In the genomic region with DNA sequence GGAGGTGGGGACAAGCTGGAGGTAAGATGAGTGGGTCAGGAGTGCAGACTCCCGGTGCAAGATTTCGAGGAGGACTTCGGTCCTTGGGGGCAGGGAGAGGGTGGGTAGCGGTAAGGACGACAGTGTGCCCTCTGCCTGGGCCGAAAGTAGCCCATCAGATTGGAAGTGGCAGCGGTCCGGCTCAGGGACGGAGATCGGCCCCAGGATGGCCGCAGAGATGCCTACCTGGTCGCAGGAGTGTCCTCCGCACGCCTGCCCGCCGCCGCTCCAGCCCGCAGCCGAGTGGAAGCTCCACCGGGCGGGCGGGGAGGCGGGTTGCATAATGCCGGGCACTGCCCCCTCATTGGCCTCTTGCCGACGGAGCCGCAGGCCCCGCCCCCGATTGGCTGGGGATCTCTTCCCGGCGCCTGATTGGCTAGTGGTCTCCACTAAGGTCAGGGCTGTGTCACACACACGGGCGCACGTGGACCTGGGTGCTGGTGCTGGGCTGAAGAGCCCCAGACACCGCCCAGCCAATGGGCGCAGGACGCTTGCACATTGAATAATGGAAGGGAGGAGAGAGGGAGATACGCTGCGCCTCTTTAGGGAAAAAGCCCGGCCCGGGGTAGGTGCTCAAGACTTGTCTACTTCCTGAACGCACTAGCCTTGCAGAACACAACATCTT, we compare ENCODE assay signal across 1 cellular context.
A peak's percentile ranks its signal among the peaks of the same experiment; 100 is the strongest.
TF ChIP-seq lines count a peak whose summit lies in the region.

A gene with protein sequence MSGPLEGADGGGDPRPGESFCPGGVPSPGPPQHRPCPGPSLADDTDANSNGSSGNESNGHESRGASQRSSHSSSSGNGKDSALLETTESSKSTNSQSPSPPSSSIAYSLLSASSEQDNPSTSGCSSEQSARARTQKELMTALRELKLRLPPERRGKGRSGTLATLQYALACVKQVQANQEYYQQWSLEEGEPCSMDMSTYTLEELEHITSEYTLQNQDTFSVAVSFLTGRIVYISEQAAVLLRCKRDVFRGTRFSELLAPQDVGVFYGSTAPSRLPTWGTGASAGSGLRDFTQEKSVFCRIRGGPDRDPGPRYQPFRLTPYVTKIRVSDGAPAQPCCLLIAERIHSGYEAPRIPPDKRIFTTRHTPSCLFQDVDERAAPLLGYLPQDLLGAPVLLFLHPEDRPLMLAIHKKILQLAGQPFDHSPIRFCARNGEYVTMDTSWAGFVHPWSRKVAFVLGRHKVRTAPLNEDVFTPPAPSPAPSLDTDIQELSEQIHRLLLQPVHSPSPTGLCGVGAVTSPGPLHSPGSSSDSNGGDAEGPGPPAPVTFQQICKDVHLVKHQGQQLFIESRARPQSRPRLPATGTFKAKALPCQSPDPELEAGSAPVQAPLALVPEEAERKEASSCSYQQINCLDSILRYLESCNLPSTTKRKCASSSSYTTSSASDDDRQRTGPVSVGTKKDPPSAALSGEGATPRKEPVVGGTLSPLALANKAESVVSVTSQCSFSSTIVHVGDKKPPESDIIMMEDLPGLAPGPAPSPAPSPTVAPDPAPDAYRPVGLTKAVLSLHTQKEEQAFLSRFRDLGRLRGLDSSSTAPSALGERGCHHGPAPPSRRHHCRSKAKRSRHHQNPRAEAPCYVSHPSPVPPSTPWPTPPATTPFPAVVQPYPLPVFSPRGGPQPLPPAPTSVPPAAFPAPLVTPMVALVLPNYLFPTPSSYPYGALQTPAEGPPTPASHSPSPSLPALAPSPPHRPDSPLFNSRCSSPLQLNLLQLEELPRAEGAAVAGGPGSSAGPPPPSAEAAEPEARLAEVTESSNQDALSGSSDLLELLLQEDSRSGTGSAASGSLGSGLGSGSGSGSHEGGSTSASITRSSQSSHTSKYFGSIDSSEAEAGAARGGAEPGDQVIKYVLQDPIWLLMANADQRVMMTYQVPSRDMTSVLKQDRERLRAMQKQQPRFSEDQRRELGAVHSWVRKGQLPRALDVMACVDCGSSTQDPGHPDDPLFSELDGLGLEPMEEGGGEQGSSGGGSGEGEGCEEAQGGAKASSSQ (N-terminal part only) (minus strand): TSS at position 293 of the 664 bp plus-strand sequence. CDS start 1,698 bp downstream, outside the sequence.

TF ChIP-seq in HepG2, 621 proteins besides CTCF, POLR2A, EP300 and RAD21 (continued from another document and continues in another):
- TF ChIP-seq, protein P1, sequence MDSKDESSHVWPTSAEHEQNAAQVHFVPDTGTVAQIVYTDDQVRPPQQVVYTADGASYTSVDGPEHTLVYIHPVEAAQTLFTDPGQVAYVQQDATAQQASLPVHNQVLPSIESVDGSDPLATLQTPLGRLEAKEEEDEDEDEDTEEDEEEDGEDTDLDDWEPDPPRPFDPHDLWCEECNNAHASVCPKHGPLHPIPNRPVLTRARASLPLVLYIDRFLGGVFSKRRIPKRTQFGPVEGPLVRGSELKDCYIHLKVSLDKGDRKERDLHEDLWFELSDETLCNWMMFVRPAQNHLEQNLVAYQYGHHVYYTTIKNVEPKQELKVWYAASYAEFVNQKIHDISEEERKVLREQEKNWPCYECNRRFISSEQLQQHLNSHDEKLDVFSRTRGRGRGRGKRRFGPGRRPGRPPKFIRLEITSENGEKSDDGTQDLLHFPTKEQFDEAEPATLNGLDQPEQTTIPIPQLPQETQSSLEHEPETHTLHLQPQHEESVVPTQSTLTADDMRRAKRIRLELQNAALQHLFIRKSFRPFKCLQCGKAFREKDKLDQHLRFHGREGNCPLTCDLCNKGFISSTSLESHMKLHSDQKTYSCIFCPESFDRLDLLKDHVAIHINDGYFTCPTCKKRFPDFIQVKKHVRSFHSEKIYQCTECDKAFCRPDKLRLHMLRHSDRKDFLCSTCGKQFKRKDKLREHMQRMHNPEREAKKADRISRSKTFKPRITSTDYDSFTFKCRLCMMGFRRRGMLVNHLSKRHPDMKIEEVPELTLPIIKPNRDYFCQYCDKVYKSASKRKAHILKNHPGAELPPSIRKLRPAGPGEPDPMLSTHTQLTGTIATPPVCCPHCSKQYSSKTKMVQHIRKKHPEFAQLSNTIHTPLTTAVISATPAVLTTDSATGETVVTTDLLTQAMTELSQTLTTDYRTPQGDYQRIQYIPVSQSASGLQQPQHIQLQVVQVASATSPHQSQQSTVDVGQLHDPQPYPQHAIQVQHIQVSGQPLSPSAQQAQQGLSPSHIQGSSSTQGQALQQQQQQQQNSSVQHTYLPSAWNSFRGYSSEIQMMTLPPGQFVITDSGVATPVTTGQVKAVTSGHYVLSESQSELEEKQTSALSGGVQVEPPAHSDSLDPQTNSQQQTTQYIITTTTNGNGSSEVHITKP (CRISPR knock-in tag; IDR thresholded peaks at IDR 0.05; ENCODE audit: low read depth): no peak
- no peak for TF ChIP-seq ATF1 (CRISPR knock-in tag; IDR thresholded peaks at IDR 0.05)
- 0 out of 2 replicates have a peak, but pooled peaks have one; percentile 50 for TF ChIP-seq ZNF510 (CRISPR knock-in tag; IDR thresholded peaks at IDR 0.05; ENCODE audit: low read depth)
- TF ChIP-seq, protein P2, sequence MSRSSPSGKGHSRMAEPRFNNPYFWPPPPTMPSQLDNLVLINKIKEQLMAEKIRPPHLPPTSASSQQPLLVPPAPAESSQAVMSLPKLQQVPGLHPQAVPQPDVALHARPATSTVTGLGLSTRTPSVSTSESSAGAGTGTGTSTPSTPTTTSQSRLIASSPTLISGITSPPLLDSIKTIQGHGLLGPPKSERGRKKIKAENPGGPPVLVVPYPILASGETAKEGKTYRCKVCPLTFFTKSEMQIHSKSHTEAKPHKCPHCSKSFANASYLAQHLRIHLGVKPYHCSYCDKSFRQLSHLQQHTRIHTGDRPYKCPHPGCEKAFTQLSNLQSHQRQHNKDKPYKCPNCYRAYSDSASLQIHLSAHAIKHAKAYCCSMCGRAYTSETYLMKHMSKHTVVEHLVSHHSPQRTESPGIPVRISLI (CRISPR knock-in tag; IDR thresholded peaks at IDR 0.05; ENCODE audit: borderline replicate concordance): no peak
- no peak for TF ChIP-seq ATM (IDR thresholded peaks at IDR 0.05; ENCODE audit: borderline replicate concordance)
- TF ChIP-seq, protein P3, sequence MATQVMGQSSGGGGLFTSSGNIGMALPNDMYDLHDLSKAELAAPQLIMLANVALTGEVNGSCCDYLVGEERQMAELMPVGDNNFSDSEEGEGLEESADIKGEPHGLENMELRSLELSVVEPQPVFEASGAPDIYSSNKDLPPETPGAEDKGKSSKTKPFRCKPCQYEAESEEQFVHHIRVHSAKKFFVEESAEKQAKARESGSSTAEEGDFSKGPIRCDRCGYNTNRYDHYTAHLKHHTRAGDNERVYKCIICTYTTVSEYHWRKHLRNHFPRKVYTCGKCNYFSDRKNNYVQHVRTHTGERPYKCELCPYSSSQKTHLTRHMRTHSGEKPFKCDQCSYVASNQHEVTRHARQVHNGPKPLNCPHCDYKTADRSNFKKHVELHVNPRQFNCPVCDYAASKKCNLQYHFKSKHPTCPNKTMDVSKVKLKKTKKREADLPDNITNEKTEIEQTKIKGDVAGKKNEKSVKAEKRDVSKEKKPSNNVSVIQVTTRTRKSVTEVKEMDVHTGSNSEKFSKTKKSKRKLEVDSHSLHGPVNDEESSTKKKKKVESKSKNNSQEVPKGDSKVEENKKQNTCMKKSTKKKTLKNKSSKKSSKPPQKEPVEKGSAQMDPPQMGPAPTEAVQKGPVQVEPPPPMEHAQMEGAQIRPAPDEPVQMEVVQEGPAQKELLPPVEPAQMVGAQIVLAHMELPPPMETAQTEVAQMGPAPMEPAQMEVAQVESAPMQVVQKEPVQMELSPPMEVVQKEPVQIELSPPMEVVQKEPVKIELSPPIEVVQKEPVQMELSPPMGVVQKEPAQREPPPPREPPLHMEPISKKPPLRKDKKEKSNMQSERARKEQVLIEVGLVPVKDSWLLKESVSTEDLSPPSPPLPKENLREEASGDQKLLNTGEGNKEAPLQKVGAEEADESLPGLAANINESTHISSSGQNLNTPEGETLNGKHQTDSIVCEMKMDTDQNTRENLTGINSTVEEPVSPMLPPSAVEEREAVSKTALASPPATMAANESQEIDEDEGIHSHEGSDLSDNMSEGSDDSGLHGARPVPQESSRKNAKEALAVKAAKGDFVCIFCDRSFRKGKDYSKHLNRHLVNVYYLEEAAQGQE (IDR thresholded peaks at IDR 0.05; ENCODE audit: borderline replicate concordance in 1 of 2, low read depth in 1 of 2, low read length in 2 of 2): no peak
- TF ChIP-seq TBL1XR1 (IDR thresholded peaks at IDR 0.05; ENCODE audit: borderline replicate concordance, low read length, partially characterized antibody): no peak
- TF ChIP-seq POLR2G (IDR thresholded peaks at IDR 0.05; ENCODE audit: low read depth, low read length): peak; percentile 53; the same call in 1 of the 2 replicates
- TF ChIP-seq ZNF274 (CRISPR knock-in tag; IDR thresholded peaks at IDR 0.05): no peak; the same call in 1 of the 2 replicates
- TF ChIP-seq ZNF496 (CRISPR knock-in tag; IDR thresholded peaks at IDR 0.05; ENCODE audit: insufficient replicate concordance): no peak
- no peak for TF ChIP-seq ZNF607 (CRISPR knock-in tag; IDR thresholded peaks at IDR 0.05; ENCODE audit: borderline replicate concordance)
- TF ChIP-seq, protein P4, sequence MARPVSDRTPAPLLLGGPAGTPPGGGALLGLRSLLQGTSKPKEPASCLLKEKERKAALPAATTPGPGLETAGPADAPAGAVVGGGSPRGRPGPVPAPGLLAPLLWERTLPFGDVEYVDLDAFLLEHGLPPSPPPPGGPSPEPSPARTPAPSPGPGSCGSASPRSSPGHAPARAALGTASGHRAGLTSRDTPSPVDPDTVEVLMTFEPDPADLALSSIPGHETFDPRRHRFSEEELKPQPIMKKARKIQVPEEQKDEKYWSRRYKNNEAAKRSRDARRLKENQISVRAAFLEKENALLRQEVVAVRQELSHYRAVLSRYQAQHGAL (CRISPR knock-in tag; IDR thresholded peaks at IDR 0.05; ENCODE audit: not compliant biosample characterization): no peak
- no peak for TF ChIP-seq ZNF33A (CRISPR knock-in tag; IDR thresholded peaks at IDR 0.05; ENCODE audit: borderline replicate concordance)
- no peak for TF ChIP-seq ZMYM4 (CRISPR knock-in tag; IDR thresholded peaks at IDR 0.05)
- TF ChIP-seq KLF13 (CRISPR knock-in tag; IDR thresholded peaks at IDR 0.05): no peak
- TF ChIP-seq AHR (CRISPR knock-in tag; IDR thresholded peaks at IDR 0.05): no peak
- TF ChIP-seq, protein P5, sequence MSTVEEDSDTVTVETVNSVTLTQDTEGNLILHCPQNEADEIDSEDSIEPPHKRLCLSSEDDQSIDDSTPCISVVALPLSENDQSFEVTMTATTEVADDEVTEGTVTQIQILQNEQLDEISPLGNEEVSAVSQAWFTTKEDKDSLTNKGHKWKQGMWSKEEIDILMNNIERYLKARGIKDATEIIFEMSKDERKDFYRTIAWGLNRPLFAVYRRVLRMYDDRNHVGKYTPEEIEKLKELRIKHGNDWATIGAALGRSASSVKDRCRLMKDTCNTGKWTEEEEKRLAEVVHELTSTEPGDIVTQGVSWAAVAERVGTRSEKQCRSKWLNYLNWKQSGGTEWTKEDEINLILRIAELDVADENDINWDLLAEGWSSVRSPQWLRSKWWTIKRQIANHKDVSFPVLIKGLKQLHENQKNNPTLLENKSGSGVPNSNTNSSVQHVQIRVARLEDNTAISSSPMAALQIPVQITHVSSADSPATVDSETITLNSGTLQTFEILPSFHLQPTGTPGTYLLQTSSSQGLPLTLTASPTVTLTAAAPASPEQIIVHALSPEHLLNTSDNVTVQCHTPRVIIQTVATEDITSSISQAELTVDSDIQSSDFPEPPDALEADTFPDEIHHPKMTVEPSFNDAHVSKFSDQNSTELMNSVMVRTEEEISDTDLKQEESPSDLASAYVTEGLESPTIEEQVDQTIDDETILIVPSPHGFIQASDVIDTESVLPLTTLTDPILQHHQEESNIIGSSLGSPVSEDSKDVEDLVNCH (CRISPR knock-in tag; IDR thresholded peaks at IDR 0.05): no peak
- TF ChIP-seq HOXD1 (CRISPR knock-in tag; IDR thresholded peaks at IDR 0.05): no peak
- TF ChIP-seq, protein P6, sequence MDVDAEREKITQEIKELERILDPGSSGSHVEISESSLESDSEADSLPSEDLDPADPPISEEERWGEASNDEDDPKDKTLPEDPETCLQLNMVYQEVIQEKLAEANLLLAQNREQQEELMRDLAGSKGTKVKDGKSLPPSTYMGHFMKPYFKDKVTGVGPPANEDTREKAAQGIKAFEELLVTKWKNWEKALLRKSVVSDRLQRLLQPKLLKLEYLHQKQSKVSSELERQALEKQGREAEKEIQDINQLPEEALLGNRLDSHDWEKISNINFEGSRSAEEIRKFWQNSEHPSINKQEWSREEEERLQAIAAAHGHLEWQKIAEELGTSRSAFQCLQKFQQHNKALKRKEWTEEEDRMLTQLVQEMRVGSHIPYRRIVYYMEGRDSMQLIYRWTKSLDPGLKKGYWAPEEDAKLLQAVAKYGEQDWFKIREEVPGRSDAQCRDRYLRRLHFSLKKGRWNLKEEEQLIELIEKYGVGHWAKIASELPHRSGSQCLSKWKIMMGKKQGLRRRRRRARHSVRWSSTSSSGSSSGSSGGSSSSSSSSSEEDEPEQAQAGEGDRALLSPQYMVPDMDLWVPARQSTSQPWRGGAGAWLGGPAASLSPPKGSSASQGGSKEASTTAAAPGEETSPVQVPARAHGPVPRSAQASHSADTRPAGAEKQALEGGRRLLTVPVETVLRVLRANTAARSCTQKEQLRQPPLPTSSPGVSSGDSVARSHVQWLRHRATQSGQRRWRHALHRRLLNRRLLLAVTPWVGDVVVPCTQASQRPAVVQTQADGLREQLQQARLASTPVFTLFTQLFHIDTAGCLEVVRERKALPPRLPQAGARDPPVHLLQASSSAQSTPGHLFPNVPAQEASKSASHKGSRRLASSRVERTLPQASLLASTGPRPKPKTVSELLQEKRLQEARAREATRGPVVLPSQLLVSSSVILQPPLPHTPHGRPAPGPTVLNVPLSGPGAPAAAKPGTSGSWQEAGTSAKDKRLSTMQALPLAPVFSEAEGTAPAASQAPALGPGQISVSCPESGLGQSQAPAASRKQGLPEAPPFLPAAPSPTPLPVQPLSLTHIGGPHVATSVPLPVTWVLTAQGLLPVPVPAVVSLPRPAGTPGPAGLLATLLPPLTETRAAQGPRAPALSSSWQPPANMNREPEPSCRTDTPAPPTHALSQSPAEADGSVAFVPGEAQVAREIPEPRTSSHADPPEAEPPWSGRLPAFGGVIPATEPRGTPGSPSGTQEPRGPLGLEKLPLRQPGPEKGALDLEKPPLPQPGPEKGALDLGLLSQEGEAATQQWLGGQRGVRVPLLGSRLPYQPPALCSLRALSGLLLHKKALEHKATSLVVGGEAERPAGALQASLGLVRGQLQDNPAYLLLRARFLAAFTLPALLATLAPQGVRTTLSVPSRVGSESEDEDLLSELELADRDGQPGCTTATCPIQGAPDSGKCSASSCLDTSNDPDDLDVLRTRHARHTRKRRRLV (CRISPR knock-in tag; IDR thresholded peaks at IDR 0.05): no peak; the same call in 1 of the 2 replicates
- TF ChIP-seq, protein P7, sequence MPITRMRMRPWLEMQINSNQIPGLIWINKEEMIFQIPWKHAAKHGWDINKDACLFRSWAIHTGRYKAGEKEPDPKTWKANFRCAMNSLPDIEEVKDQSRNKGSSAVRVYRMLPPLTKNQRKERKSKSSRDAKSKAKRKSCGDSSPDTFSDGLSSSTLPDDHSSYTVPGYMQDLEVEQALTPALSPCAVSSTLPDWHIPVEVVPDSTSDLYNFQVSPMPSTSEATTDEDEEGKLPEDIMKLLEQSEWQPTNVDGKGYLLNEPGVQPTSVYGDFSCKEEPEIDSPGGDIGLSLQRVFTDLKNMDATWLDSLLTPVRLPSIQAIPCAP (CRISPR knock-in tag; IDR thresholded peaks at IDR 0.05; ENCODE audit: low read depth): no peak
- TF ChIP-seq ZNF777 (CRISPR knock-in tag; IDR thresholded peaks at IDR 0.05): no peak
- TF ChIP-seq ZNF552 (CRISPR knock-in tag; IDR thresholded peaks at IDR 0.05; ENCODE audit: borderline replicate concordance): no peak
- no peak for TF ChIP-seq KLF15 (CRISPR knock-in tag; IDR thresholded peaks at IDR 0.05; ENCODE audit: borderline replicate concordance)
- TF ChIP-seq SKI (IDR thresholded peaks at IDR 0.05; ENCODE audit: partially characterized antibody): peak; percentile 52
- peak; percentile 43 for TF ChIP-seq HOXA3 (CRISPR knock-in tag; IDR thresholded peaks at IDR 0.05)
- TF ChIP-seq ZBTB7B (CRISPR knock-in tag; IDR thresholded peaks at IDR 0.05): no peak
